ENCODE assay signal across 14 cellular contexts in genomic region chr19:6234527-6234926, GRCh38. TPM values are rescaled to one million over a fixed set of nuclear protein-coding genes. Genes with fewer than 3 reads are reported as not detected.
DNase-seq lines count a peak whose midpoint lies in the region; ATAC-seq, FAIRE-seq and TF ChIP-seq lines count a peak whose summit lies in the region.
"Had no signal": no experiment of that assay in that cellular context is flagged by ENCODE, and none has a peak within 500 bp of the region (broad histone marks: within the 10 kb centered on the region; RNA-seq: fewer than 3 reads in every experiment).

No MANE protein-coding gene starts in this region.

- H3K27me3 Mint-ChIP-seq in natural killer cell (ENCODE audit: low read depth in 2 of 2) = no peaks in the 10 kb centered on the region
- H3K27me3 Mint-ChIP-seq in natural killer cell treated with Interleukin-12 subunit alpha and Interleukin-12 subunit beta and Interleukin-15 and Interleukin-18, amount 100 ng/mL, for 72 hours = no peaks in the 10 kb centered on the region
- H3K27me3 Mint-ChIP-seq: effector memory CD8-positive, alpha-beta T cell had no signal

- POLR2A ChIA-PET in A673 (lab: Charles Lee; ENCODE audit: low non-redundant PET) = no interaction called here

- peaks cover 37 to 68% of the 10 kb centered on the region in 2 donors for H3K4me1 Mint-ChIP-seq in natural killer cell
- peaks cover 35 to 51% of the 10 kb centered on the region in 2 donors for H3K4me1 Mint-ChIP-seq in natural killer cell treated with Interleukin-12 subunit alpha and Interleukin-12 subunit beta and Interleukin-15 and Interleukin-18, amount 100 ng/mL, for 72 hours (ENCODE audit: low read depth in 2 of 2)

- no peak overlapping the region for H3K4me3 ChIP-seq in esophagus squamous epithelium
- no peak overlapping the region for H3K4me3 ChIP-seq in parathyroid adenoma (ENCODE audit: low read depth, low read length)
- no peak overlapping the region for H3K4me3 ChIP-seq in A673 (ENCODE audit: low read depth, low read length, poor library complexity, severe bottlenecking)

- H3K36me3 ChIP-seq in esophagus squamous epithelium (peaks cover 0 to 16% (median 0%) of the 10 kb centered on the region in 3 donors), parathyroid adenoma (ENCODE audit: control insufficient read depth, insufficient read depth, low read length) (no peaks in the 10 kb centered on the region), A673 (ENCODE audit: insufficient read depth, low read length, poor library complexity, severe bottlenecking) (peaks cover 5% of the 10 kb centered on the region)

- H3K4me3 Mint-ChIP-seq in natural killer cell = no peak overlapping the region
- H3K4me3 Mint-ChIP-seq in natural killer cell treated with Interleukin-12 subunit alpha and Interleukin-12 subunit beta and Interleukin-15 and Interleukin-18, amount 100 ng/mL, for 72 hours = no peak overlapping the region
- H3K4me3 Mint-ChIP-seq: effector memory CD8-positive, alpha-beta T cell had no signal

- TF ChIP-seq CTCF in natural killer cell (IDR thresholded peaks at IDR 0.05) = no peak
- TF ChIP-seq CTCF in esophagus squamous epithelium (IDR thresholded peaks at IDR 0.05) = no peak
- no peak for TF ChIP-seq CTCF in parathyroid adenoma (IDR thresholded peaks at IDR 0.05)
- no peak for TF ChIP-seq CTCF in A673 (conservative IDR thresholded peaks at IDR 0.05; ENCODE audit: low read depth, low read length)

- no peak for DNase-seq in natural killer cell
- DNase-seq in natural killer cell treated with Interleukin-12 subunit alpha and Interleukin-12 subunit beta and Interleukin-15 and Interleukin-18, amount 100 ng/mL, for 72 hours (ENCODE audit: low spot score) = no peak
- no peak for DNase-seq in esophagus squamous epithelium (lab: John Stamatoyannopoulos, UW)
- DNase-seq in cortex of kidney (lab: John Stamatoyannopoulos, UW) = no peak
- no peak for DNase-seq in HTR-8/SVneo (ENCODE audit: insufficient read length, low spot score)
- DNase-seq in A673 (ENCODE audit: low spot score) = no peak
- DNase-seq: effector memory CD8-positive, alpha-beta T cell; NCI-H2029 treated with DMSO at 0.1 percent for 48 hours; RPMI8226 had no signal

- H3K9me3 Mint-ChIP-seq in natural killer cell = no peaks in the 10 kb centered on the region
- H3K9me3 Mint-ChIP-seq in natural killer cell treated with Interleukin-12 subunit alpha and Interleukin-12 subunit beta and Interleukin-15 and Interleukin-18, amount 100 ng/mL, for 72 hours = no peaks in the 10 kb centered on the region
- H3K9me3 Mint-ChIP-seq: activated T-helper 2 cell treated with anti-CD3 and anti-CD28 coated beads, Interferon-gamma antibody, Interleukin-2, Interleukin-4, amounts not matched to agents 10 μg/mL and 5 μg/mL and 100 μg/mL, durations not matched to agents 14 hours and 24 hours and 36 hours; effector memory CD8-positive, alpha-beta T cell had no signal

- CTCF ChIA-PET in A673 (lab: Charles Lee) = no interaction called here

- no peak for TF ChIP-seq POLR2A in esophagus squamous epithelium (IDR thresholded peaks at IDR 0.05)

- ATAC-seq in natural killer cell = no peak
- ATAC-seq in natural killer cell treated with Interleukin-12 subunit alpha and Interleukin-12 subunit beta and Interleukin-15 and Interleukin-18, amount 100 ng/mL, for 72 hours = no peak
- no peak for ATAC-seq in GM19397 (IDR thresholded peaks at IDR 0.05; ENCODE audit: unreplicated experiment)
- ATAC-seq: effector memory CD8-positive, alpha-beta T cell; sciatic nerve had no signal

- H3K27me3 ChIP-seq in esophagus squamous epithelium = no peaks in the 10 kb centered on the region
- no peaks in the 10 kb centered on the region for H3K27me3 ChIP-seq in parathyroid adenoma (ENCODE audit: control insufficient read depth, insufficient read depth, low read length)
- no peaks in the 10 kb centered on the region for H3K27me3 ChIP-seq in A673 (replicated peaks; ENCODE audit: insufficient read depth, low read depth, low read length, poor library complexity)

- BruUV-seq in A673 (replicated peaks; lab: Mats Ljungman, UMichigan) = no TSS peak

- H3K27ac ChIP-seq in esophagus squamous epithelium (peak overlapping the region in 3 of 4 donors; percentile 48 to 81 (median 77)), parathyroid adenoma (peak overlapping the region; percentile 4), A673 (ENCODE audit: low read depth, low read length, poor library complexity, severe bottlenecking) (no peak overlapping the region)

- intact Hi-C loops in natural killer cell (cut with micrococcal nuclease) (no loop called here), esophagus squamous epithelium (cut with DNase I) (no loop called here), A673 (cut with micrococcal nuclease; ENCODE audit: unreplicated experiment) (no loop called here)

- peaks cover 83% of the 10 kb centered on the region for H3K79me2 ChIP-seq in parathyroid adenoma

- H3K4me2 ChIP-seq in parathyroid adenoma (ENCODE audit: low read length) = no peak overlapping the region

- no peak overlapping the region for H3K9ac ChIP-seq in parathyroid adenoma

- no peak overlapping the region for H2AFZ ChIP-seq in parathyroid adenoma

- 49 to 72% methylated on average over 5 to 7 of the region's 8 CpGs for WGBS in esophagus squamous epithelium, 2 donors

- H3K4me1 ChIP-seq in esophagus squamous epithelium (peaks cover 68 to 100% (median 68%) of the 10 kb centered on the region in 3 donors), parathyroid adenoma (peaks cover 49% of the 10 kb centered on the region), A673 (ENCODE audit: insufficient read depth, low read length, poor library complexity, severe bottlenecking) (peaks cover 17% of the 10 kb centered on the region)

- peak overlapping the region; percentile 17 to 63 for H3K27ac Mint-ChIP-seq in natural killer cell
- peak overlapping the region in 1 of 2 donors; percentile 19 for H3K27ac Mint-ChIP-seq in natural killer cell treated with Interleukin-12 subunit alpha and Interleukin-12 subunit beta and Interleukin-15 and Interleukin-18, amount 100 ng/mL, for 72 hours
- H3K27ac Mint-ChIP-seq: activated T-helper 2 cell treated with anti-CD3 and anti-CD28 coated beads, Interferon-gamma antibody, Interleukin-2, Interleukin-4, amounts not matched to agents 10 μg/mL and 5 μg/mL and 100 μg/mL, durations not matched to agents 14 hours and 24 hours and 36 hours had no signal

- no peak for FAIRE-seq in HTR-8/SVneo (lab: Jason Lieb, UNC)
- FAIRE-seq: astrocyte had no signal

- H3K9me3 ChIP-seq in esophagus squamous epithelium (no peaks in the 10 kb centered on the region), parathyroid adenoma (ENCODE audit: control insufficient read depth, low read length) (no peaks in the 10 kb centered on the region), A673 (ENCODE audit: low read depth, low read length, poor library complexity, severe bottlenecking) (no peaks in the 10 kb centered on the region)

- no peaks in the 10 kb centered on the region for H3K36me3 Mint-ChIP-seq in natural killer cell
- H3K36me3 Mint-ChIP-seq in natural killer cell treated with Interleukin-12 subunit alpha and Interleukin-12 subunit beta and Interleukin-15 and Interleukin-18, amount 100 ng/mL, for 72 hours = no peaks in the 10 kb centered on the region

RNA-seq across cellular contexts. Expression of gene MLLT1, which starts 45.2 kb away (rescaled TPM):
- total RNA-seq in natural killer cell (10 to 100 TPM; 30.2 to 43.8 (median 36.6) TPM), esophagus squamous epithelium (10 to 100 TPM; 10.3 to 20.1 (median 12.7) TPM), A673 (2021) (80.1 and 88.6 TPM in 2 replicates)
- 100 to 1,000 TPM in 1 of 2 donors, 10 to 100 TPM in 1; 44.7 to 104 TPM for total RNA-seq in natural killer cell treated with Interleukin-12 subunit alpha and Interleukin-12 subunit beta and Interleukin-15 and Interleukin-18, amount 100 ng/mL, for 72 hours
